Comparison of ENCODE assay signal across 11 cellular contexts in the genomic region with DNA sequence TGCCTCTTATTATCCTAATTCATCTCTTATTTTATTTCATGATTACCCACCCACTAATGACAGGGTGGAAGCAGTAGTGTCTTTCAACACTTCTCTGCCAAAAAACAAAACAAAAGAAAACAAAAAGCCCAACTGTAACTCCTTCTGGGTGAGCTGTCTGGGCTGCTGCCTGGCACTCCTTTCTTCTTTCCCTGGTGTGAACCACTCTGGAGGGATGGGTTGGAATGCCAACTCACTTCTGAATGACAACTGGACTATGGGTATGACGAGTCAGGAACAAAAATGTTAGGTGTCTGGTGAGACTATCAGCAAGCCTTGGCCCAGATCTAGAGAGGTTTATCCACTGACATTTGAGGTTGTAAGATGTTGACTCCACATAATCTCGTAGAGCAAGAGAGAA.
DNase-seq lines count a peak whose midpoint lies in the region; ATAC-seq and TF ChIP-seq lines count a peak whose summit lies in the region.
"Had no signal": no experiment of that assay in that cellular context is flagged by ENCODE, and none has a peak within 500 bp of the region (broad histone marks: within the 10 kb centered on the region; RNA-seq: fewer than 3 reads in every experiment).

No MANE protein-coding gene starts in this region.

- H2BK5ac ChIP-seq in H9 (ENCODE audit: insufficient read length, low read length), result no peak overlapping the region

- no peak overlapping the region for H2BK120ac ChIP-seq in H9 (ENCODE audit: low read depth, low read length, poor library complexity, severe bottlenecking)

- no peak overlapping the region for H2BK15ac ChIP-seq in H9 (ENCODE audit: low read depth, low read length)

- H2AK5ac ChIP-seq in H9 (ENCODE audit: insufficient read length, low read length), result no peak overlapping the region

- H3K4me2 ChIP-seq in H9 (ENCODE audit: insufficient read depth, insufficient read length, low read length), result no peak overlapping the region

- TF ChIP-seq CTCF in H9 (conservative IDR thresholded peaks at IDR 0.05) (no peak), osteocyte (IDR thresholded peaks at IDR 0.05) (no peak), Calu3 (IDR thresholded peaks at IDR 0.05; ENCODE audit: unreplicated experiment) (no peak)

- no peaks in the 10 kb centered on the region for H3K27me3 Mint-ChIP-seq in H9 (ENCODE audit: low read depth)
- no peaks in the 10 kb centered on the region for H3K27me3 Mint-ChIP-seq in osteocyte (ENCODE audit: unreplicated experiment)
- no peaks in the 10 kb centered on the region for H3K27me3 Mint-ChIP-seq in Calu3 (ENCODE audit: unreplicated experiment)

- no peak overlapping the region for H3K56ac ChIP-seq in H9 (ENCODE audit: insufficient read length, low read depth, low read length)

- H4K5ac ChIP-seq in H9 (ENCODE audit: insufficient read length, low read depth, low read length), result no peak overlapping the region

- H3K9ac ChIP-seq in H9 (ENCODE audit: extremely low read depth, insufficient read length, low read length), result no peak overlapping the region

- no peaks in the 10 kb centered on the region for H3K27me3 ChIP-seq in H9 (ENCODE audit: insufficient read depth, low read length)
- H3K27me3 ChIP-seq: colonic mucosa had no signal

- CTCF ChIA-PET in Calu3 (lab: Charles Lee), result interaction anchor here (0.6 kb wide), 1 partner anchor 32 kb away, joined by 4 read pairs; no protein-coding TSS in a partner anchor

- H3K9me3 Mint-ChIP-seq in H9, result no peaks in the 10 kb centered on the region
- H3K9me3 Mint-ChIP-seq in osteocyte (ENCODE audit: unreplicated experiment), result no peaks in the 10 kb centered on the region
- no peaks in the 10 kb centered on the region for H3K9me3 Mint-ChIP-seq in Calu3 (ENCODE audit: low read depth, unreplicated experiment)

- peak; percentile 43; the same call in 2 of the 3 replicates for ATAC-seq in SK-N-SH treated with all-trans-retinoic acid at 6 μM for 48 hours
- no peak for ATAC-seq in HG02852 (IDR thresholded peaks at IDR 0.05; ENCODE audit: unreplicated experiment)
- no peak for ATAC-seq in HG03095 (IDR thresholded peaks at IDR 0.05; ENCODE audit: unreplicated experiment)

- intact Hi-C loops in Calu3 (cut with micrococcal nuclease; ENCODE audit: unreplicated experiment), result no loop called here

- H2AFZ ChIP-seq in H9 (ENCODE audit: low read length), result no peak overlapping the region

- no peaks in the 10 kb centered on the region for H3K4me1 ChIP-seq in H9 (ENCODE audit: insufficient read depth, low read length)
- H3K4me1 ChIP-seq: colonic mucosa had no signal

- no peaks in the 10 kb centered on the region for H4K20me1 ChIP-seq in H9 (ENCODE audit: control insufficient read depth, insufficient read depth, insufficient read length)

- no peak overlapping the region for H3T11ph ChIP-seq in H9 (ENCODE audit: low read length)

- H3K4me1 Mint-ChIP-seq in H9, result peaks cover 5 to 9% of the 10 kb centered on the region in 2 experiments; a peak in 2 of 4 replicates
- H3K4me1 Mint-ChIP-seq in osteocyte (ENCODE audit: unreplicated experiment), result peaks cover 58% of the 10 kb centered on the region
- peaks cover 22% of the 10 kb centered on the region for H3K4me1 Mint-ChIP-seq in Calu3 (ENCODE audit: low read depth, unreplicated experiment)

- H2BK12ac ChIP-seq in H9 (ENCODE audit: insufficient read length, low read depth, low read length), result no peak overlapping the region

- H3K4ac ChIP-seq in H9 (ENCODE audit: low read depth, low read length), result no peak overlapping the region

- H3K4me3 Mint-ChIP-seq in H9 (no peak overlapping the region), osteocyte (ENCODE audit: unreplicated experiment) (no peak overlapping the region), Calu3 (ENCODE audit: low read depth, unreplicated experiment) (no peak overlapping the region)

- H3K27ac Mint-ChIP-seq in H9 (peak overlapping the region in 2 of 3 experiments; percentile 45 to 72; a peak in 3 of 7 replicates), osteocyte (ENCODE audit: unreplicated experiment) (peak overlapping the region; percentile 90), Calu3 (ENCODE audit: unreplicated experiment) (no peak overlapping the region)

- no peak for DNase-seq in H9
- peak; percentile 24 for DNase-seq in fibroblast of gingiva (ENCODE audit: low read depth)
- DNase-seq in osteocyte (ENCODE audit: extremely low spot score, unreplicated experiment), result no peak
- no peak for DNase-seq in Calu3
- DNase-seq: activated gamma-delta T cell treated with Interleukin-2 at 50 U/mL for 16 hours; colonic mucosa; stimulated activated CD4-positive, alpha-beta T cell treated with anti-CD3 and anti-CD28 coated beads, Interleukin-2, amount 100 ng/mL, for 48 hours; stimulated activated naive CD4-positive, alpha-beta T cell had no signal

- no peak overlapping the region for H2BK20ac ChIP-seq in H9 (ENCODE audit: low read depth, low read length, poor library complexity, severe bottlenecking)

- no peaks in the 10 kb centered on the region for H3K9me3 ChIP-seq in H9 (ENCODE audit: control insufficient read depth, low read depth, low read length)
- H3K9me3 ChIP-seq: colonic mucosa had no signal

- H3K79me1 ChIP-seq in H9 (ENCODE audit: insufficient read depth, low read depth, low read length, poor library complexity, severe bottlenecking), result no peaks in the 10 kb centered on the region

- no CpG with 5 or more reads among the region's 2 CpGs for WGBS in H9 (ENCODE audit: extremely low coverage, insufficient read length, low lambda C conversion rate)

- no peak overlapping the region for H3K18ac ChIP-seq in H9 (ENCODE audit: insufficient read length, low read depth, low read length)

- H3K27ac ChIP-seq in H9 (ENCODE audit: insufficient read length, low read depth, low read length), result no peak overlapping the region
- H3K27ac ChIP-seq: colonic mucosa had no signal

- H3K23me2 ChIP-seq in H9 (ENCODE audit: insufficient read length, low read depth, low read length, poor library complexity, severe bottlenecking), result no peaks in the 10 kb centered on the region

- H3K14ac ChIP-seq in H9 (ENCODE audit: insufficient read depth, low read length), result no peak overlapping the region

- H3K79me2 ChIP-seq in H9 (ENCODE audit: insufficient read depth, low read length), result no peaks in the 10 kb centered on the region

- H3K36me3 Mint-ChIP-seq in H9 (ENCODE audit: insufficient read depth in 1 of 3, low read depth in 3 of 3) (peaks cover 2 to 23% (median 23%) of the 10 kb centered on the region in 3 experiments; a peak in 5 of 7 replicates), osteocyte (ENCODE audit: unreplicated experiment) (peaks cover 74% of the 10 kb centered on the region), Calu3 (ENCODE audit: insufficient read depth, unreplicated experiment) (peaks cover 27% of the 10 kb centered on the region)

- H4K91ac ChIP-seq in H9 (ENCODE audit: insufficient read length, low read depth, low read length), result no peak overlapping the region

- BruUV-seq in Calu3 (replicated peaks; lab: Mats Ljungman, UMichigan), result no TSS peak

- H3K23ac ChIP-seq in H9 (ENCODE audit: insufficient read length, low read depth, low read length), result no peak overlapping the region

- H4K8ac ChIP-seq in H9 (replicated peaks; ENCODE audit: insufficient read length, low read depth, low read length), result no peak overlapping the region

TF ChIP-seq in SK-N-SH treated with all-trans-retinoic acid at 6 μM for 48 hours, 23 proteins besides CTCF, POLR2A, EP300 and RAD21:
- TF ChIP-seq, protein P1, sequence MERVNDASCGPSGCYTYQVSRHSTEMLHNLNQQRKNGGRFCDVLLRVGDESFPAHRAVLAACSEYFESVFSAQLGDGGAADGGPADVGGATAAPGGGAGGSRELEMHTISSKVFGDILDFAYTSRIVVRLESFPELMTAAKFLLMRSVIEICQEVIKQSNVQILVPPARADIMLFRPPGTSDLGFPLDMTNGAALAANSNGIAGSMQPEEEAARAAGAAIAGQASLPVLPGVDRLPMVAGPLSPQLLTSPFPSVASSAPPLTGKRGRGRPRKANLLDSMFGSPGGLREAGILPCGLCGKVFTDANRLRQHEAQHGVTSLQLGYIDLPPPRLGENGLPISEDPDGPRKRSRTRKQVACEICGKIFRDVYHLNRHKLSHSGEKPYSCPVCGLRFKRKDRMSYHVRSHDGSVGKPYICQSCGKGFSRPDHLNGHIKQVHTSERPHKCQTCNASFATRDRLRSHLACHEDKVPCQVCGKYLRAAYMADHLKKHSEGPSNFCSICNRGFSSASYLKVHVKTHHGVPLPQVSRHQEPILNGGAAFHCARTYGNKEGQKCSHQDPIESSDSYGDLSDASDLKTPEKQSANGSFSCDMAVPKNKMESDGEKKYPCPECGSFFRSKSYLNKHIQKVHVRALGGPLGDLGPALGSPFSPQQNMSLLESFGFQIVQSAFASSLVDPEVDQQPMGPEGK (CRISPR knock-in tag; IDR thresholded peaks at IDR 0.05; ENCODE audit: borderline replicate concordance), result no peak
- TF ChIP-seq PPARA (CRISPR knock-in tag; IDR thresholded peaks at IDR 0.05; ENCODE audit: borderline replicate concordance) (no peak), ARNTL (CRISPR knock-in tag; IDR thresholded peaks at IDR 0.05; ENCODE audit: borderline replicate concordance, low read depth) (no peak)
- TF ChIP-seq, protein P2, sequence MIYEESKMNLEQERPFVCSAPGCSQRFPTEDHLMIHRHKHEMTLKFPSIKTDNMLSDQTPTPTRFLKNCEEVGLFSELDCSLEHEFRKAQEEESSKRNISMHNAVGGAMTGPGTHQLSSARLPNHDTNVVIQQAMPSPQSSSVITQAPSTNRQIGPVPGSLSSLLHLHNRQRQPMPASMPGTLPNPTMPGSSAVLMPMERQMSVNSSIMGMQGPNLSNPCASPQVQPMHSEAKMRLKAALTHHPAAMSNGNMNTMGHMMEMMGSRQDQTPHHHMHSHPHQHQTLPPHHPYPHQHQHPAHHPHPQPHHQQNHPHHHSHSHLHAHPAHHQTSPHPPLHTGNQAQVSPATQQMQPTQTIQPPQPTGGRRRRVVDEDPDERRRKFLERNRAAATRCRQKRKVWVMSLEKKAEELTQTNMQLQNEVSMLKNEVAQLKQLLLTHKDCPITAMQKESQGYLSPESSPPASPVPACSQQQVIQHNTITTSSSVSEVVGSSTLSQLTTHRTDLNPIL (CRISPR knock-in tag; IDR thresholded peaks at IDR 0.05; ENCODE audit: low read depth), result no peak
TF ChIP-seq in SK-N-SH treated with all-trans-retinoic acid at 6 μM for 48 hours: peak in this region for 0.
